Comparison of ENCODE assay signal across 23 cellular contexts in the genomic region with DNA sequence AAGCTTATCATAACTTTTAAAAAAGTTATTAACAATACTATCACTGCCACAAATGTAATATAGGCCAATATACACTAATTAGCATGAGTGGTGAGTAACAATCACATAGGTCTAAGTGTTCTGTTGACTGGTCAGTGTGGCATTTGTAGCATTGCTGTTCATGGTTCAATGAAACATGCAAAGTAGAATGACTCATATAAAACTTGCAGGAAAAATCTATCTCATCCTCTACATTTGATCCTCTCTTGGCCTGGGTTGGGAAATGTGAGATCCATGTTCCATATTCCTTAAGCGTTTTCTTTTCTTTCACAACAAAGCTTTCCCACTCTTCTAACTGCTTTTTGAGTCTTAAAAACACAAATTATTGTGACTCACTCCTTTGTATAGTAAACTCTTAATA.
"Had no signal": no experiment of that assay in that cellular context is flagged by ENCODE, and none has a peak within 500 bp of the region (broad histone marks: within the 10 kb centered on the region; RNA-seq: fewer than 3 reads in every experiment).

No MANE protein-coding gene starts in this region.

- H3K27ac Mint-ChIP-seq: dendritic cell treated with granulocyte-macrophage colony-stimulating factor and Interleukin-4, amounts not matched to agents 40 ng/mL and 50 ng/mL, for 4 days; effector memory CD8-positive, alpha-beta T cell; memory B cell; mesothelial cell of epicardium; natural killer cell treated with Interleukin-12 subunit alpha and Interleukin-12 subunit beta and Interleukin-15 and Interleukin-18, amount 100 ng/mL, for 72 hours; neural progenitor cell; progenitor cell of endocrine pancreas had no signal

- H3K4me1 Mint-ChIP-seq: memory B cell, mesothelial cell of epicardium, neural progenitor cell had no signal

- DNase-seq: cerebellar nuclear complex; effector memory CD8-positive, alpha-beta T cell; erythroblast; foreskin melanocyte; heart right ventricle; hypothalamus; islet precursor cell; left cardiac atrium; left ventricle myocardium inferior; lower lobe of right lung; occipital lobe; pancreas; retina; stimulated activated CD4-positive, alpha-beta T cell treated with anti-CD3 and anti-CD28 coated beads, Interleukin-2, amount 100 ng/mL, for 48 hours; stimulated activated naive CD4-positive, alpha-beta T cell treated with Interleukin-2 at 50 U/mL for 16 hours; upper lobe of left lung; uterus had no signal

- H3K27me3 ChIP-seq: heart right ventricle, neural progenitor cell, pancreas, upper lobe of left lung, uterus had no signal

- H3K4me1 ChIP-seq: heart right ventricle, left ventricle myocardium inferior, lower lobe of right lung, neural progenitor cell, pancreas, upper lobe of left lung, uterus had no signal

- H3K27ac ChIP-seq: heart right ventricle, left ventricle myocardium inferior, lower lobe of right lung, neural progenitor cell, pancreas, upper lobe of left lung, uterus had no signal

- H3K36me3 Mint-ChIP-seq: memory B cell, neural progenitor cell had no signal

- H3K9me3 ChIP-seq: lower lobe of right lung, pancreas, upper lobe of left lung, uterus had no signal

- H3K27me3 Mint-ChIP-seq: dendritic cell treated with granulocyte-macrophage colony-stimulating factor and Interleukin-4, amounts not matched to agents 40 ng/mL and 50 ng/mL, for 4 days; effector memory CD8-positive, alpha-beta T cell; memory B cell; natural killer cell treated with Interleukin-12 subunit alpha and Interleukin-12 subunit beta and Interleukin-15 and Interleukin-18, amount 100 ng/mL, for 72 hours; progenitor cell of endocrine pancreas had no signal

- H3K36me3 ChIP-seq: heart right ventricle, left ventricle myocardium inferior, lower lobe of right lung, neural progenitor cell, pancreas, upper lobe of left lung, uterus had no signal

- H3K4me3 Mint-ChIP-seq: dendritic cell treated with granulocyte-macrophage colony-stimulating factor and Interleukin-4, amounts not matched to agents 40 ng/mL and 50 ng/mL, for 4 days; effector memory CD8-positive, alpha-beta T cell; memory B cell; mesothelial cell of epicardium; natural killer cell treated with Interleukin-12 subunit alpha and Interleukin-12 subunit beta and Interleukin-15 and Interleukin-18, amount 100 ng/mL, for 72 hours; neural progenitor cell had no signal

- H3K4me3 ChIP-seq: heart right ventricle, left ventricle myocardium inferior, lower lobe of right lung, neural progenitor cell, pancreas, upper lobe of left lung, uterus had no signal
